In genomic region chr5:43601454-43602260, GRCh38 we compare ENCODE assay signal across 8 cellular contexts. TPM values are rescaled to one million over a fixed set of nuclear protein-coding genes. Genes with fewer than 3 reads are reported as not detected.
DNase-seq lines count a peak whose midpoint lies in the region; ATAC-seq and TF ChIP-seq lines count a peak whose summit lies in the region.

No MANE protein-coding gene starts in this region.

- WGBS in esophagus muscularis mucosa, result 57% methylated on average over 8 of the region's 8 CpGs
- 57 to 58% methylated on average over 8 of the region's 8 CpGs for WGBS in lower leg skin, 2 donors

- H3K4me1 ChIP-seq in SJSA1 (replicated peaks), result peaks cover 19% of the 10 kb centered on the region
- H3K4me1 ChIP-seq in esophagus muscularis mucosa, result peaks cover 17 to 36% (median 30%) of the 10 kb centered on the region in 4 donors

- H3K27me3 ChIP-seq in HL-60 (ENCODE audit: insufficient read depth, poor library complexity, severe bottlenecking) (no peaks in the 10 kb centered on the region), SJSA1 (replicated peaks) (no peaks in the 10 kb centered on the region), esophagus muscularis mucosa (no peaks in the 10 kb centered on the region)

- H3K9me3 ChIP-seq in SJSA1 (replicated peaks), result no peaks in the 10 kb centered on the region
- no peaks in the 10 kb centered on the region for H3K9me3 ChIP-seq in esophagus muscularis mucosa

- peak overlapping the region; percentile 74 for H3K4me3 ChIP-seq in HL-60 (replicated peaks; ENCODE audit: insufficient read depth, low read length)
- H3K4me3 ChIP-seq in SJSA1, result peak overlapping the region; percentile 74
- H3K4me3 ChIP-seq in esophagus muscularis mucosa, result peak overlapping the region; percentile 73 to 92 (median 80)
- H3K4me3 ChIP-seq in lower leg skin (ENCODE audit: low read depth, poor library complexity, severe bottlenecking), result no peak overlapping the region

- H3K27ac ChIP-seq in HL-60 (replicated peaks) (peak overlapping the region; percentile 90), SJSA1 (peak overlapping the region; percentile 78), esophagus muscularis mucosa (replicated peaks in 1 of 4) (peak overlapping the region; percentile 87 to 92 (median 90))

- no peak for TF ChIP-seq POLR2A in esophagus muscularis mucosa (IDR thresholded peaks at IDR 0.05; ENCODE audit: low read depth)
- no peak for TF ChIP-seq POLR2A in GM18505 (IDR thresholded peaks at IDR 0.05; ENCODE audit: borderline replicate concordance, extremely low read depth, insufficient read depth, insufficient read length)
- no peak for TF ChIP-seq POLR2A in lower leg skin (IDR thresholded peaks at IDR 0.05)

- H3K36me3 ChIP-seq in SJSA1 (peaks cover 25% of the 10 kb centered on the region), esophagus muscularis mucosa (no peaks in the 10 kb centered on the region)

- no peak for TF ChIP-seq EP300 in esophagus muscularis mucosa (IDR thresholded peaks at IDR 0.05)

- intact Hi-C loops in esophagus muscularis mucosa (cut with DNase I) (no loop called here), lower leg skin (cut with DNase I; ENCODE audit: low total_unique reads) (no loop called here)

- ATAC-seq in GM18517 (IDR thresholded peaks at IDR 0.05; ENCODE audit: unreplicated experiment) (peak; percentile 36), GM18505 (IDR thresholded peaks at IDR 0.05; ENCODE audit: unreplicated experiment) (no peak)

- TF ChIP-seq CTCF in HL-60 (IDR thresholded peaks at IDR 0.05; ENCODE audit: insufficient read depth, low read length), result no peak
- TF ChIP-seq CTCF in esophagus muscularis mucosa (IDR thresholded peaks at IDR 0.05), result no peak
- TF ChIP-seq CTCF in lower leg skin (IDR thresholded peaks at IDR 0.05), result no peak

- DNase-seq in AG20443 (ENCODE audit: low spot score) (peak; percentile 20), HL-60 (ENCODE audit: low read depth in 1 of 2, low spot score in 1 of 2) (no peak), SJSA1 (ENCODE audit: low read depth in 1 of 2, low spot score in 2 of 2) (peak in 1 of 2 experiments; percentile 54), esophagus muscularis mucosa (ENCODE audit: extremely low spot score) (no peak), pons (ENCODE audit: low spot score) (peak; percentile 19), lower leg skin (ENCODE audit: low spot score in 2 of 2) (no peak)

RNA-seq across cellular contexts. Expression of gene NNT, which starts 1.3 kb away (rescaled TPM):
- total RNA-seq in SJSA1 (2014; rRNA removed; shearing (Covaris generic)), result 97.4 and 108 TPM in 2 replicates
- total RNA-seq in esophagus muscularis mucosa (10 to 100 TPM; 49.0 to 90.1 (median 70.3) TPM), lower leg skin (10 to 100 TPM; 24.2 to 34.2 (median 27.7) TPM)

RNA-seq across cellular contexts. Expression of gene PAIP1, which starts 44.8 kb away (rescaled TPM):
- 114 and 172 TPM in 2 replicates for total RNA-seq in SJSA1 (2014; rRNA removed; shearing (Covaris generic))
- 100 to 1,000 TPM in 3 of 4 donors, 10 to 100 TPM in 1; 81.4 to 135 (median 106) TPM for total RNA-seq in esophagus muscularis mucosa
- total RNA-seq in lower leg skin, result 10 to 100 TPM; 40.5 to 65.4 (median 50.5) TPM

Comparison
In these comparisons a context has a peak if more than half of its experiments do, and no peak if none do; other contexts are left out.
1. DNase-seq: peak in AG20443 (single experiment) and pons (single experiment); none in HL-60 (0 of 2), esophagus muscularis mucosa (single experiment) and lower leg skin (0 of 2).
2. Peak in every context shown above with its lines, with median percentiles within 50 percentile points of each other: H3K27ac ChIP-seq.